Comparison of ENCODE assay signal across 24 cellular contexts in the genomic region with DNA sequence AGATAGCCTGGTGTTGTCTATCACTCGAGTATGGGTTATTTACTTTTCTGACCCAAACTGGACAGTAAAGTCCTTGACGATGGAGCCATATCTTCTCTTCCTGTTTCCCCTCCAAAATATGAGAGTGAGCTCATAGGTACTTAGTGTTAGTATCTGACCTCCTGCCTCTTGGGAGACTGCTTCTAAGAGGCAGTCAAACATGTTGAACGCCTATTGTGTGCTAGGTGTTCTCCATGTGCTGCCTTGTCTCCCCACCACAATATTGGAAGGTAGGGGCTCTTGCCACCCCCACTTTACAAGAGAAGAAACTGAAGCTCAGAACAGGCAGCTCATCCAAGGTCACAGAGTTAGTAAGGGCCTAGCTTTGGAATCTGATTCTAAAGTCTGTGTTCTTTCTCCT.
"Had no signal": no experiment of that assay in that cellular context is flagged by ENCODE, and none has a peak within 500 bp of the region (broad histone marks: within the 10 kb centered on the region; RNA-seq: fewer than 3 reads in every experiment).

No MANE protein-coding gene starts in this region.

- H3K9me3 Mint-ChIP-seq: activated CD4-positive, alpha-beta T cell treated with anti-CD3 and anti-CD28 coated beads, Interleukin-2, amount 10 ng/mL, durations not matched to agents 24 days and 14 days; activated CD8-positive, alpha-beta T cell treated with anti-CD3 and anti-CD28 coated beads for 36 hours; dendritic cell treated with granulocyte-macrophage colony-stimulating factor and Interleukin-4, amounts not matched to agents 40 ng/mL and 50 ng/mL, for 4 days; immature natural killer cell; natural killer cell treated with Interleukin-12 subunit alpha and Interleukin-12 subunit beta and Interleukin-15 and Interleukin-18, amount 100 ng/mL, for 72 hours had no signal

- H3K4me1 ChIP-seq: ascending aorta had no signal

- H3K36me3 Mint-ChIP-seq: activated naive CD4-positive, alpha-beta T cell treated with anti-CD3 and anti-CD28 coated beads, Interleukin-2, amount 50 U/mL, for 72 hours; natural killer cell treated with Interleukin-12 subunit alpha and Interleukin-12 subunit beta and Interleukin-15 and Interleukin-18, amount 100 ng/mL, for 72 hours had no signal

- H3K4me3 Mint-ChIP-seq: activated CD4-positive, alpha-beta T cell treated with anti-CD3 and anti-CD28 coated beads, Interleukin-2, amount 10 ng/mL, durations not matched to agents 24 days and 14 days; activated CD8-positive, alpha-beta T cell treated with anti-CD3 and anti-CD28 coated beads for 36 hours; dendritic cell treated with granulocyte-macrophage colony-stimulating factor and Interleukin-4, amounts not matched to agents 40 ng/mL and 50 ng/mL, for 4 days; immature natural killer cell; natural killer cell treated with Interleukin-12 subunit alpha and Interleukin-12 subunit beta and Interleukin-15 and Interleukin-18, amount 100 ng/mL, for 72 hours had no signal

- H3K27ac Mint-ChIP-seq: activated CD4-positive, alpha-beta T cell treated with anti-CD3 and anti-CD28 coated beads, Interleukin-2, amount 10 ng/mL, durations not matched to agents 24 days and 14 days; activated CD8-positive, alpha-beta T cell treated with anti-CD3 and anti-CD28 coated beads for 36 hours; activated naive CD4-positive, alpha-beta T cell treated with anti-CD3 and anti-CD28 coated beads, Interleukin-2, amount 50 U/mL, for 72 hours; dendritic cell treated with granulocyte-macrophage colony-stimulating factor and Interleukin-4, amounts not matched to agents 40 ng/mL and 50 ng/mL, for 4 days; immature natural killer cell; natural killer cell treated with Interleukin-12 subunit alpha and Interleukin-12 subunit beta and Interleukin-15 and Interleukin-18, amount 100 ng/mL, for 72 hours had no signal

- DNase-seq: activated CD4-positive, alpha-beta T cell treated with anti-CD3 and anti-CD28 coated beads, Interleukin-2, amount 10 ng/mL, durations not matched to agents 24 days and 14 days; activated CD8-positive, alpha-beta T cell treated with anti-CD3 and anti-CD28 coated beads for 36 hours; activated T-cell treated with anti-CD3 and anti-CD28 coated beads, Interleukin-2, amount 50 U/mL, for 1 hour; effector CD4-positive, alpha-beta T cell; foreskin melanocyte; immature natural killer cell; kidney glomerular epithelial cell; left lung; occipital lobe; SK-N-SH; stimulated activated CD4-positive, alpha-beta T cell treated with anti-CD3 and anti-CD28 coated beads, Interleukin-2, amount 100 ng/mL, for 48 hours; stimulated activated CD8-positive, alpha-beta memory T cell treated with anti-CD3 and anti-CD28 coated beads, Interleukin-4, amount 100 ng/mL, for 48 hours; stimulated activated naive CD8-positive, alpha-beta T cell treated with anti-CD3 and anti-CD28 coated beads, Interleukin-15, Interleukin-2, amounts not matched to agents 100 U/mL and 50 U/mL, for 24 hours; substantia nigra; T-helper 2 cell; thyroid gland; upper lobe of right lung had no signal

- H3K27me3 Mint-ChIP-seq: activated CD8-positive, alpha-beta T cell treated with anti-CD3 and anti-CD28 coated beads for 36 hours had no signal

- H3K9me3 ChIP-seq: ascending aorta, left lung, SK-N-SH, thyroid gland, upper lobe of right lung had no signal

- H3K27ac ChIP-seq: ascending aorta, hepatocyte, left lung, thyroid gland, upper lobe of right lung, VCaP had no signal

- ATAC-seq: activated CD4-positive, CD25-positive, alpha-beta regulatory T cell treated with anti-CD3 and anti-CD28 coated beads, Interleukin-2, amount 50 U/mL, for 24 hours; activated CD8-positive, alpha-beta T cell treated with anti-CD3 and anti-CD28 coated beads for 36 hours; activated naive CD4-positive, alpha-beta T cell treated with anti-CD3 and anti-CD28 coated beads, Interleukin-2, amount 50 U/mL, for 72 hours; left lung; natural killer cell treated with Interleukin-12 subunit alpha and Interleukin-12 subunit beta and Interleukin-15 and Interleukin-18, amount 100 ng/mL, for 72 hours; stimulated activated naive CD8-positive, alpha-beta T cell treated with anti-CD3 and anti-CD28 coated beads, Interleukin-15, Interleukin-2, amounts not matched to agents 100 U/mL and 50 U/mL, for 24 hours; upper lobe of right lung had no signal

- H3K27me3 ChIP-seq: ascending aorta, hepatocyte, left lung, thyroid gland, upper lobe of right lung had no signal

- H3K4me3 ChIP-seq: ascending aorta, hepatocyte, left lung, thyroid gland, upper lobe of right lung had no signal
